In the genomic region with DNA sequence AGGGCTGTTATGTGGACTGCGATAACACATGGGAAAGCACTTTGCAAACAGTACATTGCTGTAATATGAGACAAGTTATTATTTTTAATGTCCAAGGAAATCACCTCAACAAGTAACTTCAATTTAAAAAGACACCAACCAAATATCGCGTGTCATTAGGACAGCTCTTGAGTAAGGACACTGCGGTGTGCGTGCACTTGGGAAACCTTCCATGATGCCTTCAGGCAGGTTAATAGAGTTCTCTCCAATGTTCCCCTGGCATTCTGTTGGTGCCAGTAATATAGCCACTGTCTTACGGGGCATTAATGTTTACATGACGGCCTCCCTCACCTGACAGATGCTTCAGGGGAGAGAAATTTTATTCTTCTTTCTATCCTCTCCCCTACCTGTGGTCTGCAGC, we compare ENCODE assay signal across 31 cellular contexts.
"Had no signal": no experiment of that assay in that cellular context is flagged by ENCODE, and none has a peak within 500 bp of the region (broad histone marks: within the 10 kb centered on the region; RNA-seq: fewer than 3 reads in every experiment).

No MANE protein-coding gene starts in this region.

- H3K9me3 ChIP-seq: MG63, SJSA1, SK-N-SH had no signal

- DNase-seq: Kasumi-1, KG1, MG63, NCI-H1048, NCI-H1092 treated with DMSO at 0.1 percent for 48 hours, NCI-H1105 treated with DMSO at 0.1 percent for 48 hours, NCI-H1417, NCI-H1436, NCI-H146, NCI-H1694, NCI-H187, NCI-H1930, NCI-H2029 treated with DMSO at 0.1 percent for 48 hours, NCI-H2081 treated with DMSO at 0.1 percent for 48 hours, NCI-H2107, NCI-H2171, NCI-H226, NCI-H446 treated with DMSO at 0.1 percent for 48 hours, NCI-H510A, NCI-H524, NCI-H526, NCI-H774, PC-9, Right ventricle myocardium superior, RPMI8226, SHP77 treated with DMSO at 0.1 percent for 48 hours, SK-N-SH, SW 1271 had no signal

- FAIRE-seq: K562 had no signal

- H3K4me1 ChIP-seq: SJSA1 had no signal

- H3K27me3 ChIP-seq: MG63, SJSA1 had no signal

- ATAC-seq: K562, Panc1 had no signal

- H3K27ac ChIP-seq: PC-9, SJSA1 had no signal

- H3K4me3 ChIP-seq: K562, MG63, PC-9, SJSA1 had no signal

- H3K36me3 ChIP-seq: MG63, SJSA1 had no signal
